8 cellular contexts compared by ENCODE assay signal in genomic region chr9:120531683-120532300, GRCh38. TPM values are rescaled to one million over a fixed set of nuclear protein-coding genes. Genes with fewer than 3 reads are reported as not detected.
DNase-seq lines count a peak whose midpoint lies in the region; ATAC-seq and TF ChIP-seq lines count a peak whose summit lies in the region.

No MANE protein-coding gene starts in this region.

- no peak for DNase-seq in AG09319 (ENCODE audit: extremely low read depth, low read depth)
- peak; percentile 57 for DNase-seq in H7
- peak; percentile 4 to 68 for DNase-seq in NCI-H524 (lab: John Stamatoyannopoulos, UW)
- peak; percentile 64 for DNase-seq in dermis blood vessel endothelial cell
- no peak for DNase-seq in neural crest cell (ENCODE audit: low read depth, low spot score)
- DNase-seq in activated naive CD4-positive, alpha-beta T cell treated with anti-CD3 and anti-CD28 coated beads for 36 hours = no peak
- no peak for DNase-seq in MG63

- H3K4me3 ChIP-seq in H7 (ENCODE audit: insufficient read depth, low read depth, low read length) (no peak overlapping the region), MG63 (no peak overlapping the region)

- no peak overlapping the region for H3K4me3 Mint-ChIP-seq in neural crest cell
- H3K4me3 Mint-ChIP-seq in activated naive CD4-positive, alpha-beta T cell treated with anti-CD3 and anti-CD28 coated beads for 36 hours = no peak overlapping the region

- CTCF ChIA-PET in activated naive CD4-positive, alpha-beta T cell treated with anti-CD3 and anti-CD28 coated beads for 36 hours (lab: Charles Lee) = interaction anchor here (0.7 to 0.8 kb wide), 4 partner anchors 22 to 75 kb away, joined by 3 to 7 read pairs (median 4); no protein-coding TSS in a partner anchor

- no peaks in the 10 kb centered on the region for H3K9me3 Mint-ChIP-seq in neural crest cell
- H3K9me3 Mint-ChIP-seq in activated naive CD4-positive, alpha-beta T cell treated with anti-CD3 and anti-CD28 coated beads for 36 hours = no peaks in the 10 kb centered on the region

- no peak overlapping the region for H3K27ac Mint-ChIP-seq in neural crest cell (ENCODE audit: unreplicated experiment)
- H3K27ac Mint-ChIP-seq in activated naive CD4-positive, alpha-beta T cell treated with anti-CD3 and anti-CD28 coated beads for 36 hours = no peak overlapping the region

- intact Hi-C loops in activated naive CD4-positive, alpha-beta T cell treated with anti-CD3 and anti-CD28 coated beads for 36 hours (cut with micrococcal nuclease) = no loop called here

- no peaks in the 10 kb centered on the region for H3K4me1 Mint-ChIP-seq in neural crest cell
- no peaks in the 10 kb centered on the region for H3K4me1 Mint-ChIP-seq in activated naive CD4-positive, alpha-beta T cell treated with anti-CD3 and anti-CD28 coated beads for 36 hours (ENCODE audit: low read depth)

- no peaks in the 10 kb centered on the region for H3K27me3 ChIP-seq in H7 (ENCODE audit: control insufficient read depth, insufficient read depth, low read length)
- no peaks in the 10 kb centered on the region for H3K27me3 ChIP-seq in MG63

- TF ChIP-seq CTCF in AG09319 (IDR thresholded peaks at IDR 0.05; ENCODE audit: low read depth, low read length) = peak; percentile 54
- peak; percentile 62 for TF ChIP-seq CTCF in neural crest cell (conservative IDR thresholded peaks at IDR 0.05)

- peaks cover 33% of the 10 kb centered on the region for H3K36me3 Mint-ChIP-seq in neural crest cell (ENCODE audit: low read depth)
- peaks cover 75% of the 10 kb centered on the region for H3K36me3 Mint-ChIP-seq in activated naive CD4-positive, alpha-beta T cell treated with anti-CD3 and anti-CD28 coated beads for 36 hours (ENCODE audit: low read depth)

- H3K27me3 Mint-ChIP-seq in neural crest cell (ENCODE audit: low read depth) = no peaks in the 10 kb centered on the region
- H3K27me3 Mint-ChIP-seq in activated naive CD4-positive, alpha-beta T cell treated with anti-CD3 and anti-CD28 coated beads for 36 hours (ENCODE audit: low read depth) = no peaks in the 10 kb centered on the region

- H3K36me3 ChIP-seq in H7 (replicated peaks; ENCODE audit: control insufficient read depth, insufficient read depth, low read length) (peaks cover 34% of the 10 kb centered on the region), MG63 (peaks cover 69% of the 10 kb centered on the region)

- no peak for ATAC-seq in HG02840 (IDR thresholded peaks at IDR 0.05; ENCODE audit: low FRiP score, unreplicated experiment)

- no peaks in the 10 kb centered on the region for H3K9me3 ChIP-seq in MG63

RNA-seq across cellular contexts. Expression of gene CDK5RAP2, which starts 48.2 kb away (rescaled TPM):
- 33.2 and 43.3 TPM in 2 replicates for total RNA-seq in H7 (2014; rRNA removed; shearing (Covaris generic))
- total RNA-seq in dermis blood vessel endothelial cell (18.7 and 50.4 TPM in 2 replicates), neural crest cell (107 and 116 TPM in 2 replicates)
- total RNA-seq in activated naive CD4-positive, alpha-beta T cell treated with anti-CD3 and anti-CD28 coated beads for 36 hours = 10 to 100 TPM; 92.7 to 99.7 TPM
- total RNA-seq in MG63 (2014; rRNA removed; shearing (Covaris generic); ENCODE audit: low replicate concordance) = 30.4 and 53.2 TPM in 2 replicates

Comparison
In these comparisons a context has a peak if more than half of its experiments do, and no peak if none do; other contexts are left out.
1. DNase-seq: peak in H7 (single experiment), NCI-H524 (2 of 2) and dermis blood vessel endothelial cell (single experiment); none in AG09319 (single experiment), neural crest cell (single experiment), activated naive CD4-positive, alpha-beta T cell treated with anti-CD3 and anti-CD28 coated beads for 36 hours (single experiment) and MG63 (single experiment).